Comparison of ENCODE assay signal across 14 cellular contexts in the genomic region with DNA sequence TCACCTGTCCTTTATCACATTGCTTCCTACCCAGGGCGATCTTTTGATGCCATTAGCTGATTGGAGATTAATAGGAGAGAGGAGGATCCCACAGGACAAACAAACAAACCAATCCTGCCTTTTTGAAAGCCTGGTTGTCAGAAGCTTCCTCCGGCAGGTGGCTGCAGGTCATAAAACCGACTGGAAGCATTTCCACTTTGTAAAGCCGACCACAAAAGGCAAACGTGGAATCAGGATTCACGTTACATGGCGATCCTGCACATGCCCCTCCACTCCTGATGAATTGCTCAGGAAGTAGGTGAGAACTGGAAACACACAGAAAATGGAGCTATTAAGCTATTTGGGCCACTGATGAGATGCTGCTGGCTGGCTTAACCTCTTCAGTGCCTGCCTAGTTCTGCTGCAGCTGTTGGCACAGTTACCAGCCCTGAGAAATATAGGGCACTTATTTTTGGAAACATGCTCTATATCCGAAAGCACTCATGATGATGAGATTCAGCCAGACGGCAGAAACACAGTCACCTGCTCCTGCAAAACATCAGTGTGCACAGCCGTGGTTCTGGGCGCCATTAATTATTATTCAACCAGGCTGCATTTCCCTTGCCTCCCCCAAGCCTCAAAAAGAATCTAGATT.
DNase-seq lines count a peak whose midpoint lies in the region; ATAC-seq and TF ChIP-seq lines count a peak whose summit lies in the region.
"Had no signal": no experiment of that assay in that cellular context is flagged by ENCODE, and none has a peak within 500 bp of the region (broad histone marks: within the 10 kb centered on the region; RNA-seq: fewer than 3 reads in every experiment).

No MANE protein-coding gene starts in this region.

- POLR2A ChIA-PET in PC-3 (lab: Charles Lee; ENCODE audit: unreplicated experiment), result no interaction called here

- TSS peak; percentile 21 for BruUV-seq in PC-3 (replicated peaks; lab: Mats Ljungman, UMichigan)

- peak overlapping the region; percentile 91 for H3K27ac ChIP-seq in PC-3 (ENCODE audit: low read length)
- H3K27ac ChIP-seq in endodermal cell (ENCODE audit: low read depth, low read length), result no peak overlapping the region
- H3K27ac ChIP-seq: testis had no signal

- H3K9me2 ChIP-seq in PC-3 (replicated peaks; ENCODE audit: low read length), result no peaks in the 10 kb centered on the region

- CTCF ChIA-PET in PC-3 (lab: Charles Lee), result no interaction called here

- ATAC-seq in PC-3, result peak; percentile 1; the same call in 1 of the 2 replicates
- no peak for ATAC-seq in esophagus mucosa
- ATAC-seq: activated CD8-positive, alpha-beta T cell treated with anti-CD3 and anti-CD28 coated beads, Interleukin-2, amount 10 ng/mL, durations not matched to agents 7 days and 5 days had no signal

- H2AFZ ChIP-seq in PC-3 (ENCODE audit: low read length), result 0 out of 2 replicates have a peak overlapping the region, but pooled peaks have one; percentile 0

- no peak overlapping the region for H3K4me3 ChIP-seq in PC-3 (ENCODE audit: low read length)
- H3K4me3 ChIP-seq in endodermal cell (ENCODE audit: low read length), result no peak overlapping the region
- H3K4me3 ChIP-seq: testis had no signal

- H3F3A ChIP-seq in PC-3 (ENCODE audit: low read length, unreplicated experiment), result peaks cover 1% of the 10 kb centered on the region

- WGBS in endodermal cell (ENCODE audit: insufficient coverage in 1 of 2, insufficient read length in 1 of 2), 2 experiments, result 82 to 89% methylated on average over 6 to 11 of the region's 11 CpGs

- H3K4me1 ChIP-seq in PC-3 (ENCODE audit: insufficient read depth, low read length) (peaks cover 61% of the 10 kb centered on the region), endodermal cell (ENCODE audit: control insufficient read depth, insufficient read depth, low read length) (peaks cover 4% of the 10 kb centered on the region)
- H3K4me1 ChIP-seq: testis had no signal

- intact Hi-C loops in PC-3 (cut with micrococcal nuclease), result loop anchor here (2.0 kb wide), 2 partner anchors 25 to 109 kb away; a partner anchor contains a TSS

- no peaks in the 10 kb centered on the region for H3K27me3 ChIP-seq in PC-3 (ENCODE audit: low read length)
- no peaks in the 10 kb centered on the region for H3K27me3 ChIP-seq in endodermal cell (ENCODE audit: control insufficient read depth, insufficient read depth, low read length, poor library complexity, severe bottlenecking)
- H3K27me3 ChIP-seq: testis had no signal

- no peak for TF ChIP-seq CTCF in PC-3 (conservative IDR thresholded peaks at IDR 0.05; ENCODE audit: low read depth, low read length)
- TF ChIP-seq CTCF in endodermal cell (conservative IDR thresholded peaks at IDR 0.05), result no peak

- H3K4me3 Mint-ChIP-seq in endodermal cell, result no peak overlapping the region
- H3K4me3 Mint-ChIP-seq: activated CD8-positive, alpha-beta T cell treated with anti-CD3 and anti-CD28 coated beads, Interleukin-2, amount 10 ng/mL, durations not matched to agents 7 days and 5 days had no signal

- H3K36me3 ChIP-seq in PC-3 (ENCODE audit: low read depth, low read length), result no peaks in the 10 kb centered on the region
- no peaks in the 10 kb centered on the region for H3K36me3 ChIP-seq in endodermal cell (ENCODE audit: control insufficient read depth, insufficient read depth, low read length)

- H3K27ac Mint-ChIP-seq in endodermal cell, result no peak overlapping the region
- H3K27ac Mint-ChIP-seq: activated CD8-positive, alpha-beta T cell treated with anti-CD3 and anti-CD28 coated beads, Interleukin-2, amount 10 ng/mL, durations not matched to agents 7 days and 5 days had no signal

- no peaks in the 10 kb centered on the region for H3K36me3 Mint-ChIP-seq in endodermal cell (ENCODE audit: low read depth)

- peaks cover 8% of the 10 kb centered on the region for H3K4me1 Mint-ChIP-seq in endodermal cell

- no peaks in the 10 kb centered on the region for H3K9me3 Mint-ChIP-seq in endodermal cell

- H3K9me3 ChIP-seq in PC-3 (ENCODE audit: low read length) (no peaks in the 10 kb centered on the region), endodermal cell (ENCODE audit: control insufficient read depth, low read length) (no peaks in the 10 kb centered on the region)
- H3K9me3 ChIP-seq: testis had no signal

- H3K4me2 ChIP-seq in PC-3 (ENCODE audit: low read length), result peak overlapping the region; percentile 69

- no peaks in the 10 kb centered on the region for H3K79me2 ChIP-seq in PC-3 (ENCODE audit: low read length)

- H4K20me1 ChIP-seq in PC-3 (ENCODE audit: low read length), result no peaks in the 10 kb centered on the region

- H3K9ac ChIP-seq in PC-3 (ENCODE audit: low read length) (peak overlapping the region; percentile 74), endodermal cell (ENCODE audit: extremely low read depth, low read length, poor library complexity, severe bottlenecking) (no peak overlapping the region)

- H3K27me3 Mint-ChIP-seq in endodermal cell (ENCODE audit: insufficient read depth), result peaks cover 10% of the 10 kb centered on the region

- peak; percentile 59 for DNase-seq in COR-L47 (lab: John Stamatoyannopoulos, UW)
- peak; percentile 15 for DNase-seq in NCI-H1436 treated with DMSO at 0.1 percent for 48 hours (lab: John Stamatoyannopoulos, UW)
- peak; percentile 44 for DNase-seq in PC-3
- DNase-seq in midbrain (lab: John Stamatoyannopoulos, UW), result peak; percentile 5
- no peak for DNase-seq in endodermal cell
- no peak for DNase-seq in dedifferentiated amniotic fluid mesenchymal stem cell (ENCODE audit: extremely low spot score)
- no peak for DNase-seq in stimulated activated CD4-positive, alpha-beta T cell treated with anti-CD3 and anti-CD28 coated beads, Interleukin-12 subunit alpha, Interleukin-12 subunit beta, amount 100 ng/mL, for 4 hours
- DNase-seq: activated CD8-positive, alpha-beta T cell treated with anti-CD3 and anti-CD28 coated beads, Interleukin-2, amount 10 ng/mL, durations not matched to agents 7 days and 5 days; activated gamma-delta T cell; effector CD4-positive, alpha-beta T cell; foreskin fibroblast; stimulated activated CD4-positive, alpha-beta T cell treated with anti-CD3 and anti-CD28 coated beads, Interleukin-15, amount 100 ng/mL, for 24 hours; testis had no signal

Comparison
In these comparisons a context has a peak if more than half of its experiments do, and no peak if none do; other contexts are left out.
1. DNase-seq: peak in COR-L47 (single experiment), NCI-H1436 treated with DMSO at 0.1 percent for 48 hours (single experiment), PC-3 (single experiment) and midbrain (single experiment); none in endodermal cell (single experiment), dedifferentiated amniotic fluid mesenchymal stem cell (single experiment) and stimulated activated CD4-positive, alpha-beta T cell treated with anti-CD3 and anti-CD28 coated beads, Interleukin-12 subunit alpha, Interleukin-12 subunit beta, amount 100 ng/mL, for 4 hours (single experiment).